In genomic region chr2:157245441-157246211, GRCh38 we compare ENCODE assay signal across 19 cellular contexts. TPM values are rescaled to one million over a fixed set of nuclear protein-coding genes. Genes with fewer than 3 reads are reported as not detected.
DNase-seq lines count a peak whose midpoint lies in the region; ATAC-seq and TF ChIP-seq lines count a peak whose summit lies in the region.
"Had no signal": no experiment of that assay in that cellular context is flagged by ENCODE, and none has a peak within 500 bp of the region (broad histone marks: within the 10 kb centered on the region; RNA-seq: fewer than 3 reads in every experiment).

No MANE protein-coding gene starts in this region.

- DNase-seq in Caco-2 (no peak), H9 (no peak), astrocyte of the spinal cord (ENCODE audit: low read depth, low spot score) (peak; percentile 26), left lung (no peak), A172 (ENCODE audit: low spot score) (no peak), H4 (ENCODE audit: low spot score) (no peak)
- DNase-seq: activated naive CD4-positive, alpha-beta T cell treated with anti-CD3 and anti-CD28 coated beads, Interleukin-2, amount 10 ng/mL, durations not matched to agents 7 days and 5 days; heart left ventricle; left colon; naive B cell; NCI-H187 treated with DMSO at 0.1 percent for 48 hours; NCI-H748 treated with DMSO at 0.1 percent for 48 hours had no signal

- H3K4ac ChIP-seq in H9 (ENCODE audit: low read depth, low read length): no peak overlapping the region

- TF ChIP-seq CTCF in Caco-2 (IDR thresholded peaks at IDR 0.05; ENCODE audit: insufficient read depth in 1 of 2, low read depth in 1 of 2, low read length in 1 of 2, severe bottlenecking in 1 of 2, unreplicated experiment in 1 of 2) (no peak), H9 (conservative IDR thresholded peaks at IDR 0.05) (no peak), astrocyte of the spinal cord (IDR thresholded peaks at IDR 0.05; ENCODE audit: low read depth, low read length) (no peak), left lung (IDR thresholded peaks at IDR 0.05) (no peak)

- no peak overlapping the region for H4K91ac ChIP-seq in H9 (ENCODE audit: insufficient read length, low read depth, low read length)

- no peak overlapping the region for H2BK20ac ChIP-seq in H9 (ENCODE audit: low read depth, low read length, poor library complexity, severe bottlenecking)

- H3K23me2 ChIP-seq in H9 (ENCODE audit: insufficient read length, low read depth, low read length, poor library complexity, severe bottlenecking): no peaks in the 10 kb centered on the region

- H3K4me1 ChIP-seq in Caco-2 (peaks cover 23% of the 10 kb centered on the region), H9 (ENCODE audit: insufficient read depth, low read length) (peaks cover 8% of the 10 kb centered on the region; the same call in 1 of the 2 replicates), left lung (no peaks in the 10 kb centered on the region)
- H3K4me1 ChIP-seq: BLaER1, heart left ventricle had no signal

- no peak overlapping the region for H2AK5ac ChIP-seq in H9 (ENCODE audit: insufficient read length, low read length)

- no peak overlapping the region for H2BK120ac ChIP-seq in H9 (ENCODE audit: low read depth, low read length, poor library complexity, severe bottlenecking)

- no peak overlapping the region for H3K23ac ChIP-seq in H9 (ENCODE audit: insufficient read length, low read depth, low read length)

- H3T11ph ChIP-seq in H9 (ENCODE audit: low read length): no peak overlapping the region

- H2AFZ ChIP-seq in H9 (ENCODE audit: low read length): no peak overlapping the region

- H3K79me1 ChIP-seq in H9 (ENCODE audit: insufficient read depth, low read depth, low read length, poor library complexity, severe bottlenecking): no peaks in the 10 kb centered on the region

- H3K27me3 ChIP-seq in Caco-2 (replicated peaks; ENCODE audit: control insufficient read depth, insufficient read depth, low read length) (no peaks in the 10 kb centered on the region), H9 (ENCODE audit: insufficient read depth, low read length) (no peaks in the 10 kb centered on the region), left lung (no peaks in the 10 kb centered on the region)
- H3K27me3 ChIP-seq: BLaER1, heart left ventricle had no signal

- H3K27me3 Mint-ChIP-seq in Caco-2 (ENCODE audit: insufficient read depth, unreplicated experiment) (no peaks in the 10 kb centered on the region), H9 (ENCODE audit: low read depth) (no peaks in the 10 kb centered on the region)
- H3K27me3 Mint-ChIP-seq: activated naive CD4-positive, alpha-beta T cell treated with anti-CD3 and anti-CD28 coated beads, Interleukin-2, amount 10 ng/mL, durations not matched to agents 7 days and 5 days; type B pancreatic cell had no signal

- H3K9ac ChIP-seq in H9 (ENCODE audit: extremely low read depth, insufficient read length, low read length): no peak overlapping the region
- H3K9ac ChIP-seq: BLaER1 had no signal

- H4K5ac ChIP-seq in H9 (ENCODE audit: insufficient read length, low read depth, low read length): no peak overlapping the region

- no peak overlapping the region for H3K14ac ChIP-seq in H9 (ENCODE audit: insufficient read depth, low read length)

- in situ Hi-C loops in astrocyte of the spinal cord (cut with HindIII; ENCODE audit: low sequenced_read_pairs): no loop called here

- H3K36me3 ChIP-seq in Caco-2 (ENCODE audit: control insufficient read depth, insufficient read depth, low read length) (no peaks in the 10 kb centered on the region), left lung (no peaks in the 10 kb centered on the region)
- H3K36me3 ChIP-seq: BLaER1, heart left ventricle had no signal

- H4K8ac ChIP-seq in H9 (replicated peaks; ENCODE audit: insufficient read length, low read depth, low read length): no peak overlapping the region

- no peaks in the 10 kb centered on the region for H4K20me1 ChIP-seq in H9 (ENCODE audit: control insufficient read depth, insufficient read depth, insufficient read length)
- H4K20me1 ChIP-seq: BLaER1 had no signal

- no peak overlapping the region for H2BK15ac ChIP-seq in H9 (ENCODE audit: low read depth, low read length)

- H3K27ac ChIP-seq in H9 (ENCODE audit: insufficient read length, low read depth, low read length): no peak overlapping the region
- peak overlapping the region in 1 of 2 donors; percentile 31 for H3K27ac ChIP-seq in left lung
- H3K27ac ChIP-seq: BLaER1, heart left ventricle had no signal

- no peak overlapping the region for H2BK12ac ChIP-seq in H9 (ENCODE audit: insufficient read length, low read depth, low read length)

- no peaks in the 10 kb centered on the region for H3K79me2 ChIP-seq in H9 (ENCODE audit: insufficient read depth, low read length)

- intact Hi-C loops in Caco-2 (cut with micrococcal nuclease; ENCODE audit: unreplicated experiment) (loop anchor here (1.0 kb wide), 2 partner anchors 12 to 46 kb away; partner anchors contain the start of gene GALNT5), left lung (cut with DNase I) (no loop called here)

- H3K4me2 ChIP-seq in H9 (ENCODE audit: insufficient read depth, insufficient read length, low read length): peak overlapping the region; percentile 51
- H3K4me2 ChIP-seq: BLaER1 had no signal

- ATAC-seq in left lung: peak; percentile 83
- no peak for ATAC-seq in GM18870 (IDR thresholded peaks at IDR 0.05; ENCODE audit: unreplicated experiment)
- no peak for ATAC-seq in HG02623 (IDR thresholded peaks at IDR 0.05; ENCODE audit: unreplicated experiment)
- ATAC-seq: heart left ventricle, left colon, Right ventricle myocardium inferior had no signal

- no TSS peak for BruUV-seq in Caco-2 (replicated peaks; lab: Mats Ljungman, UMichigan)

- no peak overlapping the region for H3K56ac ChIP-seq in H9 (ENCODE audit: insufficient read length, low read depth, low read length)

- H3K18ac ChIP-seq in H9 (ENCODE audit: insufficient read length, low read depth, low read length): peak overlapping the region; percentile 73

- peaks cover 20% of the 10 kb centered on the region for H3K4me1 Mint-ChIP-seq in Caco-2 (ENCODE audit: low read depth, unreplicated experiment)
- peaks cover 38% of the 10 kb centered on the region in 2 experiments for H3K4me1 Mint-ChIP-seq in H9
- H3K4me1 Mint-ChIP-seq: naive B cell had no signal

- H3K36me3 Mint-ChIP-seq in Caco-2 (ENCODE audit: insufficient read depth, unreplicated experiment): no peaks in the 10 kb centered on the region
- no peaks in the 10 kb centered on the region for H3K36me3 Mint-ChIP-seq in H9 (ENCODE audit: insufficient read depth in 1 of 3, low read depth in 3 of 3)
- H3K36me3 Mint-ChIP-seq: activated naive CD4-positive, alpha-beta T cell treated with anti-CD3 and anti-CD28 coated beads, Interleukin-2, amount 10 ng/mL, durations not matched to agents 7 days and 5 days; naive B cell; type B pancreatic cell had no signal

- no CpG with 5 or more reads among the region's 3 CpGs for WGBS in H9 (ENCODE audit: extremely low coverage, insufficient read length, low lambda C conversion rate)

- no peak overlapping the region for H2BK5ac ChIP-seq in H9 (ENCODE audit: insufficient read length, low read length)

- POLR2A ChIA-PET in Caco-2 (lab: Charles Lee): no interaction called here

- H3K4me3 ChIP-seq in Caco-2 (ENCODE audit: low read depth, low read length) (no peak overlapping the region), astrocyte of the spinal cord (ENCODE audit: low read depth, low read length) (no peak overlapping the region), left lung (no peak overlapping the region)
- H3K4me3 ChIP-seq: BLaER1, heart left ventricle had no signal

- H3K9me3 ChIP-seq in Caco-2 (no peaks in the 10 kb centered on the region), H9 (ENCODE audit: control insufficient read depth, low read depth, low read length) (no peaks in the 10 kb centered on the region), left lung (no peaks in the 10 kb centered on the region)
- H3K9me3 ChIP-seq: BLaER1, heart left ventricle had no signal

- no peaks in the 10 kb centered on the region for H3K9me3 Mint-ChIP-seq in Caco-2 (ENCODE audit: unreplicated experiment)
- no peaks in the 10 kb centered on the region for H3K9me3 Mint-ChIP-seq in H9
- H3K9me3 Mint-ChIP-seq: activated naive CD4-positive, alpha-beta T cell treated with anti-CD3 and anti-CD28 coated beads, Interleukin-2, amount 10 ng/mL, durations not matched to agents 7 days and 5 days; type B pancreatic cell had no signal

- H3K4me3 Mint-ChIP-seq in Caco-2 (ENCODE audit: unreplicated experiment) (peak overlapping the region; percentile 26), H9 (no peak overlapping the region)
- H3K4me3 Mint-ChIP-seq: activated naive CD4-positive, alpha-beta T cell treated with anti-CD3 and anti-CD28 coated beads, Interleukin-2, amount 10 ng/mL, durations not matched to agents 7 days and 5 days; naive B cell; type B pancreatic cell had no signal

- CTCF ChIA-PET in Caco-2 (lab: Charles Lee): interaction anchor here (0.6 kb wide), 1 partner anchor 779 kb away, joined by 8 read pairs; no protein-coding TSS in a partner anchor

- H3K27ac Mint-ChIP-seq in Caco-2 (ENCODE audit: unreplicated experiment): peak overlapping the region; percentile 76
- peak overlapping the region; percentile 35 to 95 (median 59); a peak in 4 of 7 replicates for H3K27ac Mint-ChIP-seq in H9
- H3K27ac Mint-ChIP-seq: activated naive CD4-positive, alpha-beta T cell treated with anti-CD3 and anti-CD28 coated beads, Interleukin-2, amount 10 ng/mL, durations not matched to agents 7 days and 5 days; naive B cell had no signal

RNA-seq across cellular contexts. Expression of gene GALNT5, which starts 11.9 kb away (rescaled TPM):
- 6.8 TPM in 2 replicates for total RNA-seq in Caco-2 (2022)
- 0.13 and 0.17 TPM in 2 replicates for total RNA-seq in H9 (2021)
- 10 to 100 TPM; 23.0 to 59.4 TPM for total RNA-seq in left lung
- not detected in 2 replicates for total RNA-seq in A172 (2014; rRNA removed; shearing (Covaris generic))
- total RNA-seq in H4 (2014; rRNA removed; shearing (Covaris generic)): 0.04 and 0.14 TPM in 2 replicates
- total RNA-seq: activated CD8-positive, alpha-beta memory T cell treated with anti-CD3 and anti-CD28 coated beads for 36 hours; pulmonary artery endothelial cell had no signal
